Comparison of ENCODE assay signal across 15 cellular contexts in the genomic region with DNA sequence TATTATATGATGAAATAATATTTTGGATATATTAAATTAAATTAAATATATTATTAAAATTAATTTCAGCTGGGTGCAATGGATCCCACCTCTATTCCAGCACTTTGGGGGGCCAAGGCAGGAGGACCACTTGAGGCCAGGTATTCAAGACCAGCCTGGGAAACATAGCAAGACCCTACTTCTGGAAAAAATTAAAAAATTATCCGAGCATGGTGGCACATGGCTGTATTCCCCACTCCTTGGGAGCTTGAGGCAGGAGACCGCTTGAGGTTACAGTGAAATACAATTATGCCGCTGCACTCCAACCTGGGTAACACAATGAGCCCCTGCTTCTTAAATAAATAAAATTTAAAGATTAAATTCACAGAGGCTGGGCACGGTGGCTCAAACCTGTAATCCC.
A peak's percentile ranks its signal among the peaks of the same experiment; 100 is the strongest.
DNase-seq lines count a peak whose midpoint lies in the region; ATAC-seq and TF ChIP-seq lines count a peak whose summit lies in the region.
"Had no signal": no experiment of that assay in that cellular context is flagged by ENCODE, and none has a peak within 500 bp of the region (broad histone marks: within the 10 kb centered on the region; RNA-seq: fewer than 3 reads in every experiment).

No MANE protein-coding gene starts in this region.

- no peak overlapping the region for H3K4me3 ChIP-seq in adrenal gland
- H3K4me3 ChIP-seq in neutrophil (ENCODE audit: low read depth in 1 of 2, low read length in 1 of 2): peak overlapping the region; percentile 43 to 49
- no peak overlapping the region for H3K4me3 ChIP-seq in vagina
- H3K4me3 ChIP-seq: SJSA1 had no signal

- H3K4me1 ChIP-seq in adrenal gland (replicated peaks in 1 of 2): peaks cover 35 to 73% of the 10 kb centered on the region in 2 donors
- H3K4me1 ChIP-seq in neutrophil (ENCODE audit: control insufficient read depth in 1 of 2, insufficient read depth in 1 of 2, low read depth in 1 of 2, low read length in 1 of 2): peaks cover 78 to 89% of the 10 kb centered on the region in 2 experiments
- H3K4me1 ChIP-seq in vagina: peaks cover 29% of the 10 kb centered on the region

- WGBS in adrenal gland, 4 donors: 86 to 91% (median 90%) methylated on average over 4 of the region's 4 CpGs

- peak overlapping the region; percentile 87 for H3K27ac Mint-ChIP-seq in activated naive CD4-positive, alpha-beta T cell treated with anti-CD3 and anti-CD28 coated beads, Interleukin-2, amount 10 ng/mL, durations not matched to agents 7 days and 5 days

- intact Hi-C loops in adrenal gland (cut with DNase I): no loop called here
- intact Hi-C loops in vagina (cut with DNase I): no loop called here

- H3K27me3 ChIP-seq in adrenal gland (no peaks in the 10 kb centered on the region), neutrophil (no peaks in the 10 kb centered on the region), vagina (no peaks in the 10 kb centered on the region)
- H3K27me3 ChIP-seq: SJSA1 had no signal

- no peak for TF ChIP-seq CTCF in adrenal gland (IDR thresholded peaks at IDR 0.05)
- no peak for TF ChIP-seq CTCF in neutrophil (IDR thresholded peaks at IDR 0.05)
- no peak for TF ChIP-seq CTCF in vagina (IDR thresholded peaks at IDR 0.05)

- H3K4me1 Mint-ChIP-seq in activated naive CD4-positive, alpha-beta T cell treated with anti-CD3 and anti-CD28 coated beads, Interleukin-2, amount 10 ng/mL, durations not matched to agents 7 days and 5 days: peaks cover 83% of the 10 kb centered on the region

- no peak overlapping the region for H3K4me3 Mint-ChIP-seq in activated naive CD4-positive, alpha-beta T cell treated with anti-CD3 and anti-CD28 coated beads, Interleukin-2, amount 10 ng/mL, durations not matched to agents 7 days and 5 days

- TF ChIP-seq POLR2A in adrenal gland (IDR thresholded peaks at IDR 0.05): no peak
- TF ChIP-seq POLR2A in vagina (IDR thresholded peaks at IDR 0.05): no peak

- ATAC-seq in HG02798 (IDR thresholded peaks at IDR 0.05; ENCODE audit: poor library complexity, unreplicated experiment) (no peak), HG03039 (IDR thresholded peaks at IDR 0.05; ENCODE audit: unreplicated experiment) (no peak)
- ATAC-seq: Panc1 had no signal

- H3K36me3 ChIP-seq in adrenal gland (replicated peaks in 1 of 2) (peaks cover 0 to 8% of the 10 kb centered on the region in 2 donors), neutrophil (peaks cover 25% of the 10 kb centered on the region), vagina (no peaks in the 10 kb centered on the region)

- H3K27ac ChIP-seq in adrenal gland (peak overlapping the region in 2 of 5 donors; percentile 62 to 94), neutrophil (peak overlapping the region; percentile 94), vagina (no peak overlapping the region)

- H3K27me3 Mint-ChIP-seq in activated naive CD4-positive, alpha-beta T cell treated with anti-CD3 and anti-CD28 coated beads, Interleukin-2, amount 10 ng/mL, durations not matched to agents 7 days and 5 days: no peaks in the 10 kb centered on the region

- H3K36me3 Mint-ChIP-seq in activated naive CD4-positive, alpha-beta T cell treated with anti-CD3 and anti-CD28 coated beads, Interleukin-2, amount 10 ng/mL, durations not matched to agents 7 days and 5 days: peaks cover 43% of the 10 kb centered on the region

- no peak for DNase-seq in activated naive CD4-positive, alpha-beta T cell treated with anti-CD3 and anti-CD28 coated beads, Interleukin-2, amount 10 ng/mL, durations not matched to agents 7 days and 5 days
- DNase-seq in activated naive CD4-positive, alpha-beta T cell (lab: John Stamatoyannopoulos, UW): no peak
- DNase-seq in adrenal gland (peak in 5 of 7 donors; percentile 4 to 51 (median 12)), vagina (ENCODE audit: extremely low spot score in 2 of 2) (peak; percentile 31 to 83), GM03348 (ENCODE audit: low spot score) (no peak)
- DNase-seq: DMS79 treated with DMSO at 0.1 percent for 48 hours, NCI-H1694 treated with DMSO at 0.1 percent for 48 hours, NCI-H226 had no signal

- CTCF ChIA-PET in activated naive CD4-positive, alpha-beta T cell treated with anti-CD3 and anti-CD28 coated beads, Interleukin-2, amount 10 ng/mL, durations not matched to agents 7 days and 5 days (lab: Charles Lee): interaction anchor here (0.9 to 10.8 kb wide), 5 partner anchors 20 to 134 kb away, joined by 3 to 182 read pairs (median 3); partner anchors contain the start of gene SH3BP5

- H3K9me3 ChIP-seq in adrenal gland (replicated peaks in 1 of 3) (no peaks in the 10 kb centered on the region), neutrophil (no peaks in the 10 kb centered on the region), vagina (no peaks in the 10 kb centered on the region)
- H3K9me3 ChIP-seq: SJSA1 had no signal

- no peaks in the 10 kb centered on the region for H3K9me3 Mint-ChIP-seq in activated naive CD4-positive, alpha-beta T cell treated with anti-CD3 and anti-CD28 coated beads, Interleukin-2, amount 10 ng/mL, durations not matched to agents 7 days and 5 days
- H3K9me3 Mint-ChIP-seq: activated naive CD4-positive, alpha-beta T cell treated with anti-CD3 and anti-CD28 coated beads, Interleukin-2, amount 50 U/mL, for 72 hours; immature natural killer cell had no signal

Comparison
In these comparisons a context has a peak if more than half of its experiments do, and no peak if none do; other contexts are left out.
1. DNase-seq: peak in adrenal gland (5 of 7) and vagina (2 of 2); none in activated naive CD4-positive, alpha-beta T cell treated with anti-CD3 and anti-CD28 coated beads, Interleukin-2, amount 10 ng/mL, durations not matched to agents 7 days and 5 days (single experiment), activated naive CD4-positive, alpha-beta T cell (0 of 4) and GM03348 (single experiment).
2. H3K4me3 ChIP-seq: peak in neutrophil (2 of 2); none in adrenal gland (0 of 4) and vagina (0 of 2).